ENCODE assay signal across 13 cellular contexts in genomic region chr1:226370144-226370923, GRCh38.
DNase-seq lines count a peak whose midpoint lies in the region; ATAC-seq, FAIRE-seq and TF ChIP-seq lines count a peak whose summit lies in the region.
"Had no signal": no experiment of that assay in that cellular context is flagged by ENCODE, and none has a peak within 500 bp of the region (broad histone marks: within the 10 kb centered on the region; RNA-seq: fewer than 3 reads in every experiment).

No MANE protein-coding gene starts in this region.

- no peaks in the 10 kb centered on the region for H3K9me3 Mint-ChIP-seq in stimulated activated effector memory CD8-positive, alpha-beta T cell treated with anti-CD3 and anti-CD28 coated beads, Interleukin-12 subunit alpha, Interleukin-12 subunit beta, amount 100 ng/mL, for 72 hours
- H3K9me3 Mint-ChIP-seq: endodermal cell had no signal

- DNase-seq in activated effector memory CD4-positive, alpha-beta T cell treated with anti-CD3 and anti-CD28 coated beads, Interleukin-2, amount 50 U/mL, for 16 hours: peak; percentile 41
- no peak for DNase-seq in activated effector memory CD4-positive, alpha-beta T cell treated with Interleukin-2 at 50 U/mL for 16 hours
- DNase-seq in stimulated activated effector memory CD8-positive, alpha-beta T cell treated with anti-CD3 and anti-CD28 coated beads, Interleukin-12 subunit alpha, Interleukin-12 subunit beta, amount 100 ng/mL, for 72 hours (ENCODE audit: low spot score in 2 of 2): no peak
- DNase-seq in NCI-H128 (lab: John Stamatoyannopoulos, UW; ENCODE audit: unreplicated experiment) (no peak), D721Med (ENCODE audit: insufficient read length, low spot score) (no peak), HuH-7 (ENCODE audit: low spot score) (no peak)
- DNase-seq: 8988T, anterior cingulate cortex, endodermal cell, NCI-H82 had no signal

- no peaks in the 10 kb centered on the region for H3K4me1 Mint-ChIP-seq in stimulated activated effector memory CD8-positive, alpha-beta T cell treated with anti-CD3 and anti-CD28 coated beads, Interleukin-12 subunit alpha, Interleukin-12 subunit beta, amount 100 ng/mL, for 72 hours
- H3K4me1 Mint-ChIP-seq: endodermal cell had no signal

- H3K4me3 Mint-ChIP-seq in stimulated activated effector memory CD8-positive, alpha-beta T cell treated with anti-CD3 and anti-CD28 coated beads, Interleukin-12 subunit alpha, Interleukin-12 subunit beta, amount 100 ng/mL, for 72 hours: no peak overlapping the region
- H3K4me3 Mint-ChIP-seq: endodermal cell had no signal

- FAIRE-seq in D721Med (lab: Jason Lieb, UNC): no peak

- H3K36me3 Mint-ChIP-seq in stimulated activated effector memory CD8-positive, alpha-beta T cell treated with anti-CD3 and anti-CD28 coated beads, Interleukin-12 subunit alpha, Interleukin-12 subunit beta, amount 100 ng/mL, for 72 hours: peaks cover 100% of the 10 kb centered on the region

- ATAC-seq in GM21528 (IDR thresholded peaks at IDR 0.05; ENCODE audit: low FRiP score, unreplicated experiment) (peak; percentile 66), HG03196 (IDR thresholded peaks at IDR 0.05; ENCODE audit: unreplicated experiment) (peak; percentile 76)
- no peak for ATAC-seq in stimulated activated effector memory CD8-positive, alpha-beta T cell treated with anti-CD3 and anti-CD28 coated beads, Interleukin-12 subunit alpha, Interleukin-12 subunit beta, amount 100 ng/mL, for 72 hours
- ATAC-seq: sciatic nerve had no signal

- H3K27ac Mint-ChIP-seq in stimulated activated effector memory CD8-positive, alpha-beta T cell treated with anti-CD3 and anti-CD28 coated beads, Interleukin-12 subunit alpha, Interleukin-12 subunit beta, amount 100 ng/mL, for 72 hours: peak overlapping the region; percentile 23
- H3K27ac Mint-ChIP-seq: endodermal cell had no signal

- TF ChIP-seq CTCF in D721Med (IDR thresholded peaks at IDR 0.05; ENCODE audit: insufficient read depth, missing control alignments): no peak
